9 cellular contexts compared by ENCODE assay signal in genomic region chr19:38710928-38711725, GRCh38. TPM values are rescaled to one million over a fixed set of nuclear protein-coding genes. Genes with fewer than 3 reads are reported as not detected.
DNase-seq lines count a peak whose midpoint lies in the region; ATAC-seq, FAIRE-seq and TF ChIP-seq lines count a peak whose summit lies in the region.
"Had no signal": no experiment of that assay in that cellular context is flagged by ENCODE, and none has a peak within 500 bp of the region (broad histone marks: within the 10 kb centered on the region; RNA-seq: fewer than 3 reads in every experiment).

No MANE protein-coding gene starts in this region.

- WGBS in IMR-90 (ENCODE audit: extremely low coverage in 2 of 2, insufficient read length in 1 of 2), 2 experiments: 68% methylated on average over 17 of the region's 25 CpGs; no CpG with 5 or more reads in 1 of the 2 experiments
- 46% methylated on average over 14 of the region's 25 CpGs for WGBS in right lobe of liver (ENCODE audit: insufficient coverage, low coverage, low lambda C conversion rate, missing lambda C conversion rate)

- peak overlapping the region; percentile 98 for H2AK9ac ChIP-seq in IMR-90 (replicated peaks; ENCODE audit: low read depth, low read length, poor library complexity)

- intact Hi-C loops in IMR-90 (cut with micrococcal nuclease): loop anchor here (1.0 to 2.0 kb wide), 2 partner anchors 9 to 62 kb away; no protein-coding TSS in a partner anchor
- intact Hi-C loops in right lobe of liver (cut with DNase I): no loop called here

- no peak for TF ChIP-seq POLR2A in IMR-90 (IDR thresholded peaks at IDR 0.05; ENCODE audit: low read depth, low read length)
- no peak for TF ChIP-seq POLR2A in right lobe of liver (IDR thresholded peaks at IDR 0.05)

- H2BK20ac ChIP-seq in IMR-90 (ENCODE audit: low read depth, low read length): peak overlapping the region; percentile 36

- H3K4me2 ChIP-seq in IMR-90 (ENCODE audit: low read depth, low read length): no peak overlapping the region

- H3K9me3 ChIP-seq in IMR-90 (ENCODE audit: control insufficient read depth, insufficient read depth, low read length) (no peaks in the 10 kb centered on the region), right lobe of liver (no peaks in the 10 kb centered on the region)

- peak overlapping the region; percentile 45 for H4K5ac ChIP-seq in IMR-90 (ENCODE audit: low read depth, low read length)

- peaks cover 45% of the 10 kb centered on the region for H3K4me1 ChIP-seq in IMR-90 (ENCODE audit: control insufficient read depth, insufficient read depth, low read length)
- peaks cover 0 to 69% (median 33%) of the 10 kb centered on the region in 4 donors for H3K4me1 ChIP-seq in right lobe of liver

- POLR2A ChIA-PET in IMR-90 (lab: Charles Lee; ENCODE audit: unreplicated experiment): interaction anchor here (0.5 to 0.9 kb wide), 3 partner anchors 58 to 131 kb away, joined by 3 to 5 read pairs (median 3); no protein-coding TSS in a partner anchor

- dilution Hi-C loops in IMR-90 (cut with HindIII; ENCODE audit: low sequenced_read_pairs, unreplicated experiment): no loop called here

- H2AFZ ChIP-seq in IMR-90 (replicated peaks; ENCODE audit: low read length, poor library complexity): peak overlapping the region; percentile 73

- in situ Hi-C loops in IMR-90 (cut with MboI; ENCODE audit: low sequenced_read_pairs): no loop called here

- BruUV-seq in IMR-90 (replicated peaks; lab: Mats Ljungman, UMichigan): no TSS peak

- peak overlapping the region; percentile 32; the same call in 1 of the 2 replicates for H3K56ac ChIP-seq in IMR-90 (ENCODE audit: extremely low read depth, insufficient read depth, low read length)

- peak overlapping the region; percentile 14 to 83; a peak in 3 of 4 replicates for H4K8ac ChIP-seq in IMR-90 (ENCODE audit: low read depth in 2 of 2, low read length in 2 of 2)

- H2BK15ac ChIP-seq in IMR-90 (ENCODE audit: low read depth, low read length): peak overlapping the region; percentile 35; the same call in 2 of the 3 replicates

- peak overlapping the region; percentile 0; the same call in 1 of the 2 replicates for H3K9ac ChIP-seq in IMR-90 (ENCODE audit: low read depth, low read length)

- no peaks in the 10 kb centered on the region for H3K27me3 ChIP-seq in IMR-90 (ENCODE audit: control insufficient read depth, insufficient read depth, low read length)
- no peaks in the 10 kb centered on the region for H3K27me3 ChIP-seq in bronchial epithelial cell (ENCODE audit: control insufficient read depth, insufficient read depth, low read length)
- H3K27me3 ChIP-seq in right lobe of liver: no peaks in the 10 kb centered on the region

- H3K36me3 ChIP-seq in IMR-90 (ENCODE audit: control insufficient read depth, insufficient read depth, low read length): peaks cover 84% of the 10 kb centered on the region
- H3K36me3 ChIP-seq in bronchial epithelial cell (ENCODE audit: control insufficient read depth, insufficient read depth, low read length): peaks cover 74% of the 10 kb centered on the region
- H3K36me3 ChIP-seq in right lobe of liver: peaks cover 0 to 71% (median 33%) of the 10 kb centered on the region in 4 donors

- peak overlapping the region; percentile 80 for H4K91ac ChIP-seq in IMR-90 (ENCODE audit: insufficient read depth, low read depth, low read length)

- TF ChIP-seq RAD21 in IMR-90 (IDR thresholded peaks at IDR 0.05; ENCODE audit: low read length): no peak

- H2AK5ac ChIP-seq in IMR-90 (ENCODE audit: low read depth, low read length): peak overlapping the region; percentile 98

- FAIRE-seq in bronchial epithelial cell (lab: Jason Lieb, UNC): no peak
- no peak for FAIRE-seq in D721Med (lab: Jason Lieb, UNC)

- H3K79me1 ChIP-seq in IMR-90 (ENCODE audit: low read depth in 1 of 2, low read length in 2 of 2): peaks cover 45 to 90% of the 10 kb centered on the region in 2 experiments

- H3K4me3 ChIP-seq in IMR-90 (ENCODE audit: insufficient read depth, low read depth, low read length) (no peak overlapping the region), bronchial epithelial cell (ENCODE audit: low read depth, low read length) (no peak overlapping the region), right lobe of liver (no peak overlapping the region)

- H3K18ac ChIP-seq in IMR-90 (ENCODE audit: low read depth, low read length): peak overlapping the region; percentile 10; the same call in 1 of the 2 replicates

- H3K23ac ChIP-seq in IMR-90 (ENCODE audit: low read depth, low read length): peak overlapping the region; percentile 80

- H2BK5ac ChIP-seq in IMR-90 (ENCODE audit: low read depth, low read length, poor library complexity, severe bottlenecking): peak overlapping the region; percentile 82

- H3K27ac ChIP-seq in IMR-90 (ENCODE audit: insufficient read depth, low read length) (peak overlapping the region; percentile 63), right lobe of liver (peak overlapping the region; percentile 43 to 76 (median 71)), substantia nigra (ENCODE audit: low read depth, low read length, poor library complexity, severe bottlenecking) (peak overlapping the region; percentile 86)

- H3K9me1 ChIP-seq in IMR-90 (ENCODE audit: insufficient read depth, low read length): peaks cover 22% of the 10 kb centered on the region

- peaks cover 30% of the 10 kb centered on the region for H4K20me1 ChIP-seq in IMR-90 (ENCODE audit: insufficient read depth, low read length)

- DNase-seq in IMR-90: no peak
- peak; percentile 54 for DNase-seq in bronchial epithelial cell (ENCODE audit: low read depth)
- peak in 2 of 3 donors; percentile 64 to 78 for DNase-seq in right lobe of liver
- DNase-seq in substantia nigra (lab: John Stamatoyannopoulos, UW): peak in 9 of 49 donors; percentile 14 to 36 (median 27)
- DNase-seq in inferior parietal cortex (ENCODE audit: extremely low spot score): no peak
- no peak for DNase-seq in D721Med (ENCODE audit: insufficient read length, low spot score)
- DNase-seq: naive thymus-derived CD8-positive, alpha-beta T cell had no signal

- peak overlapping the region; percentile 77 for H2BK120ac ChIP-seq in IMR-90 (ENCODE audit: low read depth, low read length)

- peak overlapping the region; percentile 92 for H3K4ac ChIP-seq in IMR-90 (ENCODE audit: low read depth, low read length)

- CTCF ChIA-PET in IMR-90 (lab: Yijun Ruan, JAX): interaction anchor here (0.5 to 1.7 kb wide), 5 partner anchors 39 to 219 kb away, joined by 3 to 4 read pairs (median 3); partner anchors contain the start of genes MRPS12 and SARS2

- TF ChIP-seq CTCF in IMR-90 (conservative IDR thresholded peaks at IDR 0.05; ENCODE audit: low read depth, low read length): no peak
- TF ChIP-seq CTCF in bronchial epithelial cell (IDR thresholded peaks at IDR 0.05; ENCODE audit: insufficient read depth, low read length, severe bottlenecking): no peak
- TF ChIP-seq CTCF in right lobe of liver (IDR thresholded peaks at IDR 0.05): no peak
- no peak for TF ChIP-seq CTCF in D721Med (IDR thresholded peaks at IDR 0.05; ENCODE audit: insufficient read depth, missing control alignments)

- H3K14ac ChIP-seq in IMR-90 (replicated peaks; ENCODE audit: low read depth, low read length): peak overlapping the region; percentile 89

- ATAC-seq in IMR-90 (ENCODE audit: low read depth): peak; percentile 18
- peak; percentile 26 to 49 (median 46) for ATAC-seq in right lobe of liver
- ATAC-seq in activated CD4-positive, CD25-positive, alpha-beta regulatory T cell treated with anti-CD3 and anti-CD28 coated beads, Interleukin-2, amount 50 U/mL, for 24 hours: no peak
- no peak for ATAC-seq in GM21576 (IDR thresholded peaks at IDR 0.05; ENCODE audit: unreplicated experiment)
- ATAC-seq: naive thymus-derived CD8-positive, alpha-beta T cell had no signal

TF ChIP-seq in IMR-90, 13 proteins besides CTCF, POLR2A, EP300 and RAD21:
- TF ChIP-seq BHLHE40 (IDR thresholded peaks at IDR 0.05; ENCODE audit: low read depth, low read length): no peak
- TF ChIP-seq CEBPB (IDR thresholded peaks at IDR 0.05; ENCODE audit: low read depth, low read length): peak; percentile 45; the same call in 1 of the 2 replicates

RNA-seq across cellular contexts. Expression of gene CAPN12, which starts 33.1 kb away (rescaled TPM):
- 0.18 TPM in 1 of 2 replicates, not detected in the other for total RNA-seq in IMR-90 (2012; rRNA removed)
- 0.97 and 0.99 TPM in 2 replicates for polyA plus RNA-seq in IMR-90 (2012; rRNA removed)
- polyA plus RNA-seq in IMR-90 (2012; cell fraction: cytosol; rRNA removed): 0.27 and 0.67 TPM in 2 replicates
- 8.4 and 12.7 TPM in 2 replicates for polyA plus RNA-seq in IMR-90 (2012; cell fraction: nucleus; rRNA removed; ENCODE audit: low replicate concordance)
- 6.6 and 6.8 TPM in 2 replicates for total RNA-seq in bronchial epithelial cell
- total RNA-seq in right lobe of liver: 10 to 100 TPM in 3 of 6 experiments, 1 to 10 TPM in 3; 2.2 to 45.3 (median 16.3) TPM

Comparison
In these comparisons a context has a peak if more than half of its experiments do, and no peak if none do; other contexts are left out.
1. ATAC-seq: peak in IMR-90 (single experiment) and right lobe of liver (4 of 4); none in activated CD4-positive, CD25-positive, alpha-beta regulatory T cell treated with anti-CD3 and anti-CD28 coated beads, Interleukin-2, amount 50 U/mL, for 24 hours (0 of 2) and GM21576 (single experiment).
2. DNase-seq: peak in bronchial epithelial cell (single experiment) and right lobe of liver (2 of 3); none in IMR-90 (single experiment), inferior parietal cortex (single experiment) and D721Med (single experiment).
3. Peak in every context shown above with its lines, with median percentiles within 50 percentile points of each other: H3K27ac ChIP-seq.